Comparison of ENCODE assay signal across 12 cellular contexts in genomic region chr4:152265149-152265621, GRCh38.
A peak's percentile ranks its signal among the peaks of the same experiment; 100 is the strongest.
DNase-seq lines count a peak whose midpoint lies in the region; ATAC-seq and TF ChIP-seq lines count a peak whose summit lies in the region.
"Had no signal": no experiment of that assay in that cellular context is flagged by ENCODE, and none has a peak within 500 bp of the region (broad histone marks: within the 10 kb centered on the region; RNA-seq: fewer than 3 reads in every experiment).

No MANE protein-coding gene starts in this region.

- WGBS in prostate gland = 18% methylated on average over 14 of the region's 14 CpGs

- no peak for TF ChIP-seq POLR2A in prostate gland (IDR thresholded peaks at IDR 0.05)

- DNase-seq in EL (peak; percentile 21), NCI-H748 treated with DMSO at 0.1 percent for 48 hours (lab: John Stamatoyannopoulos, UW) (peak; percentile 67), dermis blood vessel endothelial cell (peak; percentile 77), prostate gland (ENCODE audit: low spot score) (peak; percentile 30)
- DNase-seq: activated effector memory CD4-positive, alpha-beta T cell treated with anti-CD3 and anti-CD28 coated beads, Interleukin-2, amount 50 U/mL, for 16 hours; stimulated activated CD4-positive, alpha-beta T cell treated with anti-CD3 and anti-CD28 coated beads, Interleukin-2, amount 100 ng/mL, for 48 hours had no signal

- intact Hi-C loops in prostate gland (cut with DNase I) = no loop called here

- no peaks in the 10 kb centered on the region for H3K36me3 ChIP-seq in prostate gland
- H3K36me3 ChIP-seq: gastroesophageal sphincter had no signal

- TF ChIP-seq CTCF in prostate gland (IDR thresholded peaks at IDR 0.05) = no peak

- H3K4me3 ChIP-seq in prostate gland = no peak overlapping the region
- H3K4me3 ChIP-seq: gastroesophageal sphincter had no signal

- H3K4me1 ChIP-seq in prostate gland (replicated peaks) = no peaks in the 10 kb centered on the region
- H3K4me1 ChIP-seq: gastroesophageal sphincter had no signal

- no peak overlapping the region for H3K27ac ChIP-seq in prostate gland
- H3K27ac ChIP-seq: gastroesophageal sphincter, VCaP had no signal

- H3K9me3 ChIP-seq in prostate gland = no peaks in the 10 kb centered on the region
- H3K9me3 ChIP-seq: gastroesophageal sphincter had no signal

- ATAC-seq in GM21381 (IDR thresholded peaks at IDR 0.05; ENCODE audit: unreplicated experiment) = no peak
- no peak for ATAC-seq in GM18517 (IDR thresholded peaks at IDR 0.05; ENCODE audit: unreplicated experiment)
- no peak for ATAC-seq in GM21447 (IDR thresholded peaks at IDR 0.05; ENCODE audit: unreplicated experiment)
- ATAC-seq in GM18502 (IDR thresholded peaks at IDR 0.05; ENCODE audit: poor library complexity, unreplicated experiment) = no peak
- ATAC-seq: gastroesophageal sphincter had no signal

- no peaks in the 10 kb centered on the region for H3K27me3 ChIP-seq in prostate gland (replicated peaks; ENCODE audit: insufficient read depth)
- H3K27me3 ChIP-seq: gastroesophageal sphincter had no signal

Comparison
In these comparisons a context has a peak if more than half of its experiments do, and no peak if none do; other contexts are left out.
1. DNase-seq: peak in every context shown above with its lines; median percentile 77 in dermis blood vessel endothelial cell; 67 in NCI-H748 treated with DMSO at 0.1 percent for 48 hours; 30 in prostate gland; 21 in EL.